Comparison of ENCODE assay signal across 1 cellular context in the genomic region with DNA sequence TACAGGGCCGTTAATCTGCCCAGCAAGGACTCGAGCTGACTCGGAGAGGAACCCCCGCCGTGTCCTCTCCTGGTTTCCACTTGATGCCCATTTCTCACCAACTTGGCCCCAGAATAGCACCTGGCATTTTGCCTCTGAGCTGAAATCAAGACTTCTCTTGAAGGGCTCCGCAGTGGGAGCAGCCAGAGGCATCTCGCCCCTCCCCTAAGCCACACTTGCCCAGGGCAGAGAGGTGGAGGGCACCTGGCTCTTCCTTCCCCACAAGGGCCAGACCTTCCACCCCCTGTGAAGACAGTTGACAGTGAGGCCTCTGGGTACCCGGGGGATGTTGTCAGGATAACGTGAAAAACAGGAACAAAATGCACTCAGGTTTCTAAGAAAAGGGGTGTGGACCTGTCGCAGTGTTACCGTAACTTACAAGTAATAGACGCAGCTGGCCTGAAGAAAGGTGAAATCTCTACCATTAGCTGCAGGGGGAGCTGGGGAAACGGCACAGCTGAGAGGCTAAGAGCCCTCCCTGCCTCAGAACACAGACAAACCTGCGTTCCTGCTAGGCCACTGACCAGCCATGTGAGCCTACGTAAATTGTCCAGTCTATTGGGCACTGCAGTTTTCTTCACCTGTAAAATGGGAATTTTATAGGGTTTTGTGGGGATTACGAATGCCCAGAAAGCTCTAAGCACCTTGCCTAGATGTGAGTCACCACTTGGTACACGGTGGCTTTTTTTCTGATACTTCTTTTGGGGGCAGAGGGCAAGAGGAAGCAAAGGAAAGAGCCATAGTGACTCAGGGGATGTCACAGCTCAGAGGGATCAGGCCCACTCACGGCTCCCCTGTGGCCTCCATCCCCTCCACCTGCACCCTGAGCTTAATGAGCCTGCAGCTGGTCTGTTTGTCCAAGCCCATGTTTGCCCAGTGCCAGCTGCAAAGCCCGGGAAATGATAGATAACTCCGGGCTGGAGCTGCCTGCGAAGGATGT.
A peak's percentile ranks its signal among the peaks of the same experiment; 100 is the strongest.
TF ChIP-seq lines count a peak whose summit lies in the region.

No MANE protein-coding gene starts in this region.

TF ChIP-seq in HepG2, 621 proteins besides CTCF, POLR2A, EP300 and RAD21 (continued from another document):
- TF ChIP-seq, protein P1, sequence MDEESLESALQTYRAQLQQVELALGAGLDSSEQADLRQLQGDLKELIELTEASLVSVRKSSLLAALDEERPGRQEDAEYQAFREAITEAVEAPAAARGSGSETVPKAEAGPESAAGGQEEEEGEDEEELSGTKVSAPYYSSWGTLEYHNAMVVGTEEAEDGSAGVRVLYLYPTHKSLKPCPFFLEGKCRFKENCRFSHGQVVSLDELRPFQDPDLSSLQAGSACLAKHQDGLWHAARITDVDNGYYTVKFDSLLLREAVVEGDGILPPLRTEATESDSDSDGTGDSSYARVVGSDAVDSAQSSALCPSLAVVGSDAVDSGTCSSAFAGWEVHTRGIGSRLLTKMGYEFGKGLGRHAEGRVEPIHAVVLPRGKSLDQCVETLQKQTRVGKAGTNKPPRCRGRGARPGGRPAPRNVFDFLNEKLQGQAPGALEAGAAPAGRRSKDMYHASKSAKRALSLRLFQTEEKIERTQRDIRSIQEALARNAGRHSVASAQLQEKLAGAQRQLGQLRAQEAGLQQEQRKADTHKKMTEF (CRISPR knock-in tag; IDR thresholded peaks at IDR 0.05) = no peak
- no peak for TF ChIP-seq MTF2 (CRISPR knock-in tag; IDR thresholded peaks at IDR 0.05; ENCODE audit: borderline replicate concordance)
- peak; percentile 25; the same call in 1 of the 2 replicates for TF ChIP-seq RXRA (CRISPR knock-in tag; IDR thresholded peaks at IDR 0.05)
- no peak for TF ChIP-seq GLI4 (CRISPR knock-in tag; IDR thresholded peaks at IDR 0.05; ENCODE audit: borderline replicate concordance)
- TF ChIP-seq, protein P2, sequence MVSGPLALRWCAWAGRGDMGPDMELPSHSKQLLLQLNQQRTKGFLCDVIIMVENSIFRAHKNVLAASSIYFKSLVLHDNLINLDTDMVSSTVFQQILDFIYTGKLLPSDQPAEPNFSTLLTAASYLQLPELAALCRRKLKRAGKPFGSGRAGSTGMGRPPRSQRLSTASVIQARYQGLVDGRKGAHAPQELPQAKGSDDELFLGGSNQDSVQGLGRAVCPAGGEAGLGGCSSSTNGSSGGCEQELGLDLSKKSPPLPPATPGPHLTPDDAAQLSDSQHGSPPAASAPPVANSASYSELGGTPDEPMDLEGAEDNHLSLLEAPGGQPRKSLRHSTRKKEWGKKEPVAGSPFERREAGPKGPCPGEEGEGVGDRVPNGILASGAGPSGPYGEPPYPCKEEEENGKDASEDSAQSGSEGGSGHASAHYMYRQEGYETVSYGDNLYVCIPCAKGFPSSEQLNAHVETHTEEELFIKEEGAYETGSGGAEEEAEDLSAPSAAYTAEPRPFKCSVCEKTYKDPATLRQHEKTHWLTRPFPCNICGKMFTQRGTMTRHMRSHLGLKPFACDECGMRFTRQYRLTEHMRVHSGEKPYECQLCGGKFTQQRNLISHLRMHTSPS (CRISPR knock-in tag; IDR thresholded peaks at IDR 0.05; ENCODE audit: low read depth) = 0 out of 2 replicates have a peak, but pooled peaks have one; percentile 35
- 0 out of 2 replicates have a peak, but pooled peaks have one; percentile 32 for TF ChIP-seq HNRNPL (IDR thresholded peaks at IDR 0.05; ENCODE audit: low read depth, low read length)
- peak; percentile 36 for TF ChIP-seq SMC3 (IDR thresholded peaks at IDR 0.05; ENCODE audit: low read length)
- TF ChIP-seq MEF2D (CRISPR knock-in tag; IDR thresholded peaks at IDR 0.05) = no peak
- no peak for TF ChIP-seq ISX (CRISPR knock-in tag; conservative IDR thresholded peaks at IDR 0.05)
- TF ChIP-seq, protein P3, sequence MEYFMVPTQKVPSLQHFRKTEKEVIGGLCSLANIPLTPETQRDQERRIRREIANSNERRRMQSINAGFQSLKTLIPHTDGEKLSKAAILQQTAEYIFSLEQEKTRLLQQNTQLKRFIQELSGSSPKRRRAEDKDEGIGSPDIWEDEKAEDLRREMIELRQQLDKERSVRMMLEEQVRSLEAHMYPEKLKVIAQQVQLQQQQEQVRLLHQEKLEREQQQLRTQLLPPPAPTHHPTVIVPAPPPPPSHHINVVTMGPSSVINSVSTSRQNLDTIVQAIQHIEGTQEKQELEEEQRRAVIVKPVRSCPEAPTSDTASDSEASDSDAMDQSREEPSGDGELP (IDR thresholded peaks at IDR 0.05; ENCODE audit: borderline replicate concordance, low read depth) = peak; percentile 55; the same call in 1 of the 2 replicates
- TF ChIP-seq STAG1 (CRISPR knock-in tag; IDR thresholded peaks at IDR 0.05) = peak; percentile 67
- no peak for TF ChIP-seq TBX2 (CRISPR knock-in tag; IDR thresholded peaks at IDR 0.05; ENCODE audit: borderline replicate concordance)
- no peak for TF ChIP-seq ZNF737 (CRISPR knock-in tag; IDR thresholded peaks at IDR 0.05; ENCODE audit: borderline replicate concordance)
- no peak for TF ChIP-seq ISL2 (CRISPR knock-in tag; IDR thresholded peaks at IDR 0.05)
- no peak for TF ChIP-seq HNF4G (IDR thresholded peaks at IDR 0.05; ENCODE audit: borderline replicate concordance, low read depth, low read length)
- no peak for TF ChIP-seq HNF4G (CRISPR knock-in tag; IDR thresholded peaks at IDR 0.05; ENCODE audit: borderline replicate concordance, low read depth)
- 0 out of 2 replicates have a peak, but pooled peaks have one; percentile 21 for TF ChIP-seq PPARG (CRISPR knock-in tag; conservative IDR thresholded peaks at IDR 0.05)
- TF ChIP-seq, protein P4, sequence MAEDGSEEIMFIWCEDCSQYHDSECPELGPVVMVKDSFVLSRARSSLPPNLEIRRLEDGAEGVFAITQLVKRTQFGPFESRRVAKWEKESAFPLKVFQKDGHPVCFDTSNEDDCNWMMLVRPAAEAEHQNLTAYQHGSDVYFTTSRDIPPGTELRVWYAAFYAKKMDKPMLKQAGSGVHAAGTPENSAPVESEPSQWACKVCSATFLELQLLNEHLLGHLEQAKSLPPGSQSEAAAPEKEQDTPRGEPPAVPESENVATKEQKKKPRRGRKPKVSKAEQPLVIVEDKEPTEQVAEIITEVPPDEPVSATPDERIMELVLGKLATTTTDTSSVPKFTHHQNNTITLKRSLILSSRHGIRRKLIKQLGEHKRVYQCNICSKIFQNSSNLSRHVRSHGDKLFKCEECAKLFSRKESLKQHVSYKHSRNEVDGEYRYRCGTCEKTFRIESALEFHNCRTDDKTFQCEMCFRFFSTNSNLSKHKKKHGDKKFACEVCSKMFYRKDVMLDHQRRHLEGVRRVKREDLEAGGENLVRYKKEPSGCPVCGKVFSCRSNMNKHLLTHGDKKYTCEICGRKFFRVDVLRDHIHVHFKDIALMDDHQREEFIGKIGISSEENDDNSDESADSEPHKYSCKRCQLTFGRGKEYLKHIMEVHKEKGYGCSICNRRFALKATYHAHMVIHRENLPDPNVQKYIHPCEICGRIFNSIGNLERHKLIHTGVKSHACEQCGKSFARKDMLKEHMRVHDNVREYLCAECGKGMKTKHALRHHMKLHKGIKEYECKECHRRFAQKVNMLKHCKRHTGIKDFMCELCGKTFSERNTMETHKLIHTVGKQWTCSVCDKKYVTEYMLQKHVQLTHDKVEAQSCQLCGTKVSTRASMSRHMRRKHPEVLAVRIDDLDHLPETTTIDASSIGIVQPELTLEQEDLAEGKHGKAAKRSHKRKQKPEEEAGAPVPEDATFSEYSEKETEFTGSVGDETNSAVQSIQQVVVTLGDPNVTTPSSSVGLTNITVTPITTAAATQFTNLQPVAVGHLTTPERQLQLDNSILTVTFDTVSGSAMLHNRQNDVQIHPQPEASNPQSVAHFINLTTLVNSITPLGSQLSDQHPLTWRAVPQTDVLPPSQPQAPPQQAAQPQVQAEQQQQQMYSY (CRISPR knock-in tag; IDR thresholded peaks at IDR 0.05) = peak; percentile 70; the same call in 1 of the 2 replicates
- peak; percentile 36; the same call in 1 of the 2 replicates for TF ChIP-seq FOSL2 (CRISPR knock-in tag; IDR thresholded peaks at IDR 0.05)
- TF ChIP-seq CHCHD3 (CRISPR knock-in tag; IDR thresholded peaks at IDR 0.05) = no peak
- TF ChIP-seq DR1 (CRISPR knock-in tag; IDR thresholded peaks at IDR 0.05) = no peak
- TF ChIP-seq, protein P5, sequence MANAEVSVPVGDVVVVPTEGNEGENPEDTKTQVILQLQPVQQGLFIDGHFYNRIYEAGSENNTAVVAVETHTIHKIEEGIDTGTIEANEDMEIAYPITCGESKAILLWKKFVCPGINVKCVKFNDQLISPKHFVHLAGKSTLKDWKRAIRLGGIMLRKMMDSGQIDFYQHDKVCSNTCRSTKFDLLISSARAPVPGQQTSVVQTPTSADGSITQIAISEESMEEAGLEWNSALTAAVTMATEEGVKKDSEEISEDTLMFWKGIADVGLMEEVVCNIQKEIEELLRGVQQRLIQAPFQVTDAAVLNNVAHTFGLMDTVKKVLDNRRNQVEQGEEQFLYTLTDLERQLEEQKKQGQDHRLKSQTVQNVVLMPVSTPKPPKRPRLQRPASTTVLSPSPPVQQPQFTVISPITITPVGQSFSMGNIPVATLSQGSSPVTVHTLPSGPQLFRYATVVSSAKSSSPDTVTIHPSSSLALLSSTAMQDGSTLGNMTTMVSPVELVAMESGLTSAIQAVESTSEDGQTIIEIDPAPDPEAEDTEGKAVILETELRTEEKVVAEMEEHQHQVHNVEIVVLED (CRISPR knock-in tag; IDR thresholded peaks at IDR 0.05; ENCODE audit: borderline replicate concordance) = no peak
- TF ChIP-seq YY1 (IDR thresholded peaks at IDR 0.05; ENCODE audit: insufficient read depth, insufficient replicate concordance, low read depth, low read length) = no peak
- no peak for TF ChIP-seq SYNCRIP (IDR thresholded peaks at IDR 0.05; ENCODE audit: insufficient read depth, low read depth, low read length)
- TF ChIP-seq SP140L (CRISPR knock-in tag; IDR thresholded peaks at IDR 0.05; ENCODE audit: borderline replicate concordance) = no peak
